1 cellular context compared by ENCODE assay signal in genomic region chr1:226662704-226663326, GRCh38.
TF ChIP-seq lines count a peak whose summit lies in the region.

No MANE protein-coding gene starts in this region.

TF ChIP-seq in HEK293, 187 proteins besides CTCF, POLR2A, EP300 and RAD21 (continued from another document and continues in another):
- TF ChIP-seq, protein P1, sequence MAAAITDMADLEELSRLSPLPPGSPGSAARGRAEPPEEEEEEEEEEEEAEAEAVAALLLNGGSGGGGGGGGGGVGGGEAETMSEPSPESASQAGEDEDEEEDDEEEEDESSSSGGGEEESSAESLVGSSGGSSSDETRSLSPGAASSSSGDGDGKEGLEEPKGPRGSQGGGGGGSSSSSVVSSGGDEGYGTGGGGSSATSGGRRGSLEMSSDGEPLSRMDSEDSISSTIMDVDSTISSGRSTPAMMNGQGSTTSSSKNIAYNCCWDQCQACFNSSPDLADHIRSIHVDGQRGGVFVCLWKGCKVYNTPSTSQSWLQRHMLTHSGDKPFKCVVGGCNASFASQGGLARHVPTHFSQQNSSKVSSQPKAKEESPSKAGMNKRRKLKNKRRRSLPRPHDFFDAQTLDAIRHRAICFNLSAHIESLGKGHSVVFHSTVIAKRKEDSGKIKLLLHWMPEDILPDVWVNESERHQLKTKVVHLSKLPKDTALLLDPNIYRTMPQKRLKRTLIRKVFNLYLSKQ (tag by site-specific recombination; IDR thresholded peaks at IDR 0.05; ENCODE audit: borderline replicate concordance): no peak
- TF ChIP-seq ZNF10 (tag by site-specific recombination; IDR thresholded peaks at IDR 0.05) (peak; percentile 54; the same call in 1 of the 2 replicates), ZNF184 (tag by site-specific recombination; IDR thresholded peaks at IDR 0.05) (0 out of 2 replicates have a peak, but pooled peaks have one; percentile 69), HIC1 (tag by site-specific recombination; IDR thresholded peaks at IDR 0.05) (peak; percentile 47; the same call in 1 of the 2 replicates), ZBTB17 (tag by site-specific recombination; IDR thresholded peaks at IDR 0.05) (peak; percentile 94), TRIM28 (IDR thresholded peaks at IDR 0.05; ENCODE audit: borderline replicate concordance, low read length) (0 out of 2 replicates have a peak, but pooled peaks have one; percentile 57), ZNF792 (tag by site-specific recombination; IDR thresholded peaks at IDR 0.05) (no peak), ZNF768 (tag by site-specific recombination; IDR thresholded peaks at IDR 0.05) (peak; percentile 82; the same call in 1 of the 2 replicates), ZBTB1 (tag by site-specific recombination; IDR thresholded peaks at IDR 0.05) (0 out of 2 replicates have a peak, but pooled peaks have one; percentile 29), PRDM10 (tag by site-specific recombination; IDR thresholded peaks at IDR 0.05) (peak; percentile 98), KLF1 (tag by site-specific recombination; IDR thresholded peaks at IDR 0.05) (no peak), ZFP69B (tag by site-specific recombination; IDR thresholded peaks at IDR 0.05) (peak; percentile 58), ZNF660 (tag by site-specific recombination; IDR thresholded peaks at IDR 0.05) (peak; percentile 70; the same call in 1 of the 2 replicates), ZFP37 (tag by site-specific recombination; IDR thresholded peaks at IDR 0.05) (peak; percentile 89; the same call in 1 of the 2 replicates), ZEB2 (tag by site-specific recombination; IDR thresholded peaks at IDR 0.05) (peak; percentile 83), KLF17 (tag by site-specific recombination; IDR thresholded peaks at IDR 0.05) (peak; percentile 83), ZNF274 (IDR thresholded peaks at IDR 0.05; ENCODE audit: low read length) (no peak), ZNF274 (tag by site-specific recombination; IDR thresholded peaks at IDR 0.05; ENCODE audit: borderline replicate concordance) (no peak), ZNF560 (tag by site-specific recombination; IDR thresholded peaks at IDR 0.05; ENCODE audit: borderline replicate concordance) (no peak), ZNF692 (tag by site-specific recombination; IDR thresholded peaks at IDR 0.05) (peak; percentile 46; the same call in 1 of the 2 replicates), SP3 (tag by site-specific recombination; IDR thresholded peaks at IDR 0.05) (no peak), ZNF394 (tag by site-specific recombination; IDR thresholded peaks at IDR 0.05; ENCODE audit: borderline replicate concordance) (peak; percentile 72; the same call in 1 of the 2 replicates), GLIS1 (tag by site-specific recombination; IDR thresholded peaks at IDR 0.05) (peak; percentile 85), ZSCAN16 (tag by site-specific recombination; IDR thresholded peaks at IDR 0.05) (peak; percentile 56; the same call in 1 of the 2 replicates), ZNF37A (tag by site-specific recombination; IDR thresholded peaks at IDR 0.05) (no peak), ZNF521 (tag by site-specific recombination; IDR thresholded peaks at IDR 0.05) (no peak), ZNF335 (tag by site-specific recombination; conservative IDR thresholded peaks at IDR 0.05) (peak; percentile 53), FEZF1 (tag by site-specific recombination; IDR thresholded peaks at IDR 0.05) (0 out of 2 replicates have a peak, but pooled peaks have one; percentile 16), ZSCAN5A (tag by site-specific recombination; IDR thresholded peaks at IDR 0.05) (no peak), SP7 (tag by site-specific recombination; IDR thresholded peaks at IDR 0.05) (peak; percentile 86), ZNF777 (tag by site-specific recombination; IDR thresholded peaks at IDR 0.05; ENCODE audit: borderline replicate concordance) (no peak)
- TF ChIP-seq, protein P2, sequence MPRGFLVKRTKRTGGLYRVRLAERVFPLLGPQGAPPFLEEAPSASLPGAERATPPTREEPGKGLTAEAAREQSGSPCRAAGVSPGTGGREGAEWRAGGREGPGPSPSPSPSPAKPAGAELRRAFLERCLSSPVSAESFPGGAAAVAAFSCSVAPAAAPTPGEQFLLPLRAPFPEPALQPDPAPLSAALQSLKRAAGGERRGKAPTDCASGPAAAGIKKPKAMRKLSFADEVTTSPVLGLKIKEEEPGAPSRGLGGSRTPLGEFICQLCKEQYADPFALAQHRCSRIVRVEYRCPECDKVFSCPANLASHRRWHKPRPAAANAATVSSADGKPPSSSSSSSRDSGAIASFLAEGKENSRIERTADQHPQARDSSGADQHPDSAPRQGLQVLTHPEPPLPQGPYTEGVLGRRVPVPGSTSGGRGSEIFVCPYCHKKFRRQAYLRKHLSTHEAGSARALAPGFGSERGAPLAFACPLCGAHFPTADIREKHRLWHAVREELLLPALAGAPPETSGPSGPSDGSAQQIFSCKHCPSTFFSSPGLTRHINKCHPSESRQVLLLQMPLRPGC (tag by site-specific recombination; IDR thresholded peaks at IDR 0.05): peak; percentile 85
- TF ChIP-seq, protein P3, sequence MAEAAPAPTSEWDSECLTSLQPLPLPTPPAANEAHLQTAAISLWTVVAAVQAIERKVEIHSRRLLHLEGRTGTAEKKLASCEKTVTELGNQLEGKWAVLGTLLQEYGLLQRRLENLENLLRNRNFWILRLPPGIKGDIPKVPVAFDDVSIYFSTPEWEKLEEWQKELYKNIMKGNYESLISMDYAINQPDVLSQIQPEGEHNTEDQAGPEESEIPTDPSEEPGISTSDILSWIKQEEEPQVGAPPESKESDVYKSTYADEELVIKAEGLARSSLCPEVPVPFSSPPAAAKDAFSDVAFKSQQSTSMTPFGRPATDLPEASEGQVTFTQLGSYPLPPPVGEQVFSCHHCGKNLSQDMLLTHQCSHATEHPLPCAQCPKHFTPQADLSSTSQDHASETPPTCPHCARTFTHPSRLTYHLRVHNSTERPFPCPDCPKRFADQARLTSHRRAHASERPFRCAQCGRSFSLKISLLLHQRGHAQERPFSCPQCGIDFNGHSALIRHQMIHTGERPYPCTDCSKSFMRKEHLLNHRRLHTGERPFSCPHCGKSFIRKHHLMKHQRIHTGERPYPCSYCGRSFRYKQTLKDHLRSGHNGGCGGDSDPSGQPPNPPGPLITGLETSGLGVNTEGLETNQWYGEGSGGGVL (tag by site-specific recombination; IDR thresholded peaks at IDR 0.05): peak; percentile 54
- TF ChIP-seq, protein P4, sequence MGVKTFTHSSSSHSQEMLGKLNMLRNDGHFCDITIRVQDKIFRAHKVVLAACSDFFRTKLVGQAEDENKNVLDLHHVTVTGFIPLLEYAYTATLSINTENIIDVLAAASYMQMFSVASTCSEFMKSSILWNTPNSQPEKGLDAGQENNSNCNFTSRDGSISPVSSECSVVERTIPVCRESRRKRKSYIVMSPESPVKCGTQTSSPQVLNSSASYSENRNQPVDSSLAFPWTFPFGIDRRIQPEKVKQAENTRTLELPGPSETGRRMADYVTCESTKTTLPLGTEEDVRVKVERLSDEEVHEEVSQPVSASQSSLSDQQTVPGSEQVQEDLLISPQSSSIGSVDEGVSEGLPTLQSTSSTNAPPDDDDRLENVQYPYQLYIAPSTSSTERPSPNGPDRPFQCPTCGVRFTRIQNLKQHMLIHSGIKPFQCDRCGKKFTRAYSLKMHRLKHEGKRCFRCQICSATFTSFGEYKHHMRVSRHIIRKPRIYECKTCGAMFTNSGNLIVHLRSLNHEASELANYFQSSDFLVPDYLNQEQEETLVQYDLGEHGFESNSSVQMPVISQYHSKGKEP (tag by site-specific recombination; IDR thresholded peaks at IDR 0.05): 0 out of 2 replicates have a peak, but pooled peaks have one; percentile 25
- TF ChIP-seq, protein P5, sequence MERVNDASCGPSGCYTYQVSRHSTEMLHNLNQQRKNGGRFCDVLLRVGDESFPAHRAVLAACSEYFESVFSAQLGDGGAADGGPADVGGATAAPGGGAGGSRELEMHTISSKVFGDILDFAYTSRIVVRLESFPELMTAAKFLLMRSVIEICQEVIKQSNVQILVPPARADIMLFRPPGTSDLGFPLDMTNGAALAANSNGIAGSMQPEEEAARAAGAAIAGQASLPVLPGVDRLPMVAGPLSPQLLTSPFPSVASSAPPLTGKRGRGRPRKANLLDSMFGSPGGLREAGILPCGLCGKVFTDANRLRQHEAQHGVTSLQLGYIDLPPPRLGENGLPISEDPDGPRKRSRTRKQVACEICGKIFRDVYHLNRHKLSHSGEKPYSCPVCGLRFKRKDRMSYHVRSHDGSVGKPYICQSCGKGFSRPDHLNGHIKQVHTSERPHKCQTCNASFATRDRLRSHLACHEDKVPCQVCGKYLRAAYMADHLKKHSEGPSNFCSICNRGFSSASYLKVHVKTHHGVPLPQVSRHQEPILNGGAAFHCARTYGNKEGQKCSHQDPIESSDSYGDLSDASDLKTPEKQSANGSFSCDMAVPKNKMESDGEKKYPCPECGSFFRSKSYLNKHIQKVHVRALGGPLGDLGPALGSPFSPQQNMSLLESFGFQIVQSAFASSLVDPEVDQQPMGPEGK (tag by site-specific recombination; IDR thresholded peaks at IDR 0.05): peak; percentile 88
